ENCODE assay signal across 18 cellular contexts in genomic region chr15:100934166-100934565, GRCh38. TPM values are rescaled to one million over a fixed set of nuclear protein-coding genes. Genes with fewer than 3 reads are reported as not detected.
DNase-seq lines count a peak whose midpoint lies in the region; ATAC-seq lines count a peak whose summit lies in the region.
"Had no signal": no experiment of that assay in that cellular context is flagged by ENCODE, and none has a peak within 500 bp of the region (broad histone marks: within the 10 kb centered on the region; RNA-seq: fewer than 3 reads in every experiment).

No MANE protein-coding gene starts in this region.

- peak overlapping the region; percentile 76 for H3K27ac Mint-ChIP-seq in dendritic cell treated with granulocyte-macrophage colony-stimulating factor and Interleukin-4, amounts not matched to agents 40 ng/mL and 50 ng/mL, for 4 days
- H3K27ac Mint-ChIP-seq in stimulated activated naive B cell treated with anti-CD40 and anti-IgM and Interleukin-4, amounts not matched to agents 10 μg/mL and 1 μg/mL and 100 μg/mL, for 72 hours: no peak overlapping the region
- H3K27ac Mint-ChIP-seq in activated naive CD8-positive, alpha-beta T cell treated with anti-CD3 and anti-CD28 coated beads for 36 hours: no peak overlapping the region
- H3K27ac Mint-ChIP-seq: CD4-positive, alpha-beta T cell; GM23338; T-helper 17 cell had no signal

- DNase-seq in EH (ENCODE audit: low read depth) (peak; percentile 60), Karpas-422 (no peak), GM19240 (ENCODE audit: insufficient read length, low spot score) (no peak), Kasumi-1 (lab: John Stamatoyannopoulos, UW) (no peak)
- no peak for DNase-seq in stimulated activated naive B cell treated with anti-CD40 and anti-IgM and Interleukin-4, amounts not matched to agents 10 μg/mL and 1 μg/mL and 100 μg/mL, for 72 hours
- no peak for DNase-seq in activated naive CD8-positive, alpha-beta T cell treated with anti-CD3 and anti-CD28 coated beads for 36 hours
- DNase-seq: CD4-positive, alpha-beta T cell; DMS153; NCI-H1417; NCI-H187; NCI-H2107; NCI-H510A; NCI-H82; PC-9; SJCRH30; T-helper 17 cell had no signal

- no peak overlapping the region for H3K4me3 Mint-ChIP-seq in dendritic cell treated with granulocyte-macrophage colony-stimulating factor and Interleukin-4, amounts not matched to agents 40 ng/mL and 50 ng/mL, for 4 days
- no peak overlapping the region for H3K4me3 Mint-ChIP-seq in stimulated activated naive B cell treated with anti-CD40 and anti-IgM and Interleukin-4, amounts not matched to agents 10 μg/mL and 1 μg/mL and 100 μg/mL, for 72 hours
- no peak overlapping the region for H3K4me3 Mint-ChIP-seq in activated naive CD8-positive, alpha-beta T cell treated with anti-CD3 and anti-CD28 coated beads for 36 hours
- H3K4me3 Mint-ChIP-seq: CD4-positive, alpha-beta T cell; GM23338; T-helper 17 cell had no signal

- H3K79me2 ChIP-seq in Karpas-422 (ENCODE audit: low read length): peaks cover 48% of the 10 kb centered on the region

- no peaks in the 10 kb centered on the region for H3K9me3 ChIP-seq in Karpas-422 (ENCODE audit: low read length)
- H3K9me3 ChIP-seq: SJCRH30 had no signal

- no peaks in the 10 kb centered on the region for H3K27me3 Mint-ChIP-seq in dendritic cell treated with granulocyte-macrophage colony-stimulating factor and Interleukin-4, amounts not matched to agents 40 ng/mL and 50 ng/mL, for 4 days
- no peaks in the 10 kb centered on the region for H3K27me3 Mint-ChIP-seq in stimulated activated naive B cell treated with anti-CD40 and anti-IgM and Interleukin-4, amounts not matched to agents 10 μg/mL and 1 μg/mL and 100 μg/mL, for 72 hours
- no peaks in the 10 kb centered on the region for H3K27me3 Mint-ChIP-seq in activated naive CD8-positive, alpha-beta T cell treated with anti-CD3 and anti-CD28 coated beads for 36 hours

- H3K4me1 Mint-ChIP-seq in dendritic cell treated with granulocyte-macrophage colony-stimulating factor and Interleukin-4, amounts not matched to agents 40 ng/mL and 50 ng/mL, for 4 days (ENCODE audit: low read depth): peaks cover 58% of the 10 kb centered on the region
- peaks cover 49 to 75% of the 10 kb centered on the region in 2 donors for H3K4me1 Mint-ChIP-seq in stimulated activated naive B cell treated with anti-CD40 and anti-IgM and Interleukin-4, amounts not matched to agents 10 μg/mL and 1 μg/mL and 100 μg/mL, for 72 hours
- no peaks in the 10 kb centered on the region for H3K4me1 Mint-ChIP-seq in activated naive CD8-positive, alpha-beta T cell treated with anti-CD3 and anti-CD28 coated beads for 36 hours

- no peak overlapping the region for H2AFZ ChIP-seq in Karpas-422 (ENCODE audit: low read length)
- H2AFZ ChIP-seq: GM23338, PC-9 had no signal

- no peaks in the 10 kb centered on the region for H3K9me2 ChIP-seq in Karpas-422 (replicated peaks; ENCODE audit: insufficient read depth, low read length)

- intact Hi-C loops in dendritic cell treated with granulocyte-macrophage colony-stimulating factor and Interleukin-4, amounts not matched to agents 40 ng/mL and 50 ng/mL, for 4 days (cut with micrococcal nuclease): no loop called here

- peak overlapping the region; percentile 18 for H3K4me2 ChIP-seq in Karpas-422 (ENCODE audit: low read depth, low read length, poor library complexity, severe bottlenecking)
- H3K4me2 ChIP-seq: GM23338, PC-9 had no signal

- ATAC-seq in stimulated activated naive B cell treated with anti-CD40 and anti-IgM and Interleukin-4, amounts not matched to agents 10 μg/mL and 1 μg/mL and 100 μg/mL, for 72 hours (replicated peaks): peak; percentile 2 to 8

- no peaks in the 10 kb centered on the region for H3K27me3 ChIP-seq in Karpas-422 (ENCODE audit: low read length)
- H3K27me3 ChIP-seq: SJCRH30 had no signal

- peak overlapping the region; percentile 45 for H3K9ac ChIP-seq in Karpas-422 (ENCODE audit: low read length)

- peak overlapping the region; percentile 98 for H3K27ac ChIP-seq in Karpas-422 (ENCODE audit: low read length)
- H3K27ac ChIP-seq: PC-9, SJCRH30 had no signal

- H3K36me3 Mint-ChIP-seq in dendritic cell treated with granulocyte-macrophage colony-stimulating factor and Interleukin-4, amounts not matched to agents 40 ng/mL and 50 ng/mL, for 4 days (ENCODE audit: low read depth): peaks cover 66% of the 10 kb centered on the region
- H3K36me3 Mint-ChIP-seq in stimulated activated naive B cell treated with anti-CD40 and anti-IgM and Interleukin-4, amounts not matched to agents 10 μg/mL and 1 μg/mL and 100 μg/mL, for 72 hours: peaks cover 47 to 69% of the 10 kb centered on the region in 2 donors
- H3K36me3 Mint-ChIP-seq in activated naive CD8-positive, alpha-beta T cell treated with anti-CD3 and anti-CD28 coated beads for 36 hours: no peaks in the 10 kb centered on the region

- no peaks in the 10 kb centered on the region for H3K9me3 Mint-ChIP-seq in dendritic cell treated with granulocyte-macrophage colony-stimulating factor and Interleukin-4, amounts not matched to agents 40 ng/mL and 50 ng/mL, for 4 days
- H3K9me3 Mint-ChIP-seq in stimulated activated naive B cell treated with anti-CD40 and anti-IgM and Interleukin-4, amounts not matched to agents 10 μg/mL and 1 μg/mL and 100 μg/mL, for 72 hours: peaks cover 0 to 2% of the 10 kb centered on the region in 2 donors
- no peaks in the 10 kb centered on the region for H3K9me3 Mint-ChIP-seq in activated naive CD8-positive, alpha-beta T cell treated with anti-CD3 and anti-CD28 coated beads for 36 hours
- H3K9me3 Mint-ChIP-seq: CD4-positive, alpha-beta T cell; GM23338 had no signal

- H3K4me3 ChIP-seq in Karpas-422 (ENCODE audit: low read length): no peak overlapping the region
- H3K4me3 ChIP-seq: GM23338, PC-9, SJCRH30 had no signal

- peaks cover 40% of the 10 kb centered on the region for H3K36me3 ChIP-seq in Karpas-422 (ENCODE audit: insufficient read depth, low read length)
- H3K36me3 ChIP-seq: SJCRH30 had no signal

- no peaks in the 10 kb centered on the region for H4K20me1 ChIP-seq in Karpas-422 (ENCODE audit: insufficient read depth, low read depth, low read length)

- H3K4me1 ChIP-seq in Karpas-422 (ENCODE audit: low read length): peaks cover 94% of the 10 kb centered on the region
- H3K4me1 ChIP-seq: SJCRH30 had no signal

RNA-seq across cellular contexts. Expression of gene LRRK1, which starts 15.0 kb away (rescaled TPM):
- total RNA-seq in Karpas-422 (2014; rRNA removed; shearing (Covaris generic); ENCODE audit: low replicate concordance): 46.6 and 87.3 TPM in 2 replicates
- total RNA-seq in activated naive CD8-positive, alpha-beta T cell treated with anti-CD3 and anti-CD28 coated beads for 36 hours: under 1 TPM; 0.29 to 0.30 TPM

RNA-seq across cellular contexts. Expression of gene ALDH1A3, which starts 54.5 kb away (rescaled TPM):
- total RNA-seq in Karpas-422 (2014; rRNA removed; shearing (Covaris generic); ENCODE audit: low replicate concordance): not detected in 2 replicates
- not detected for total RNA-seq in activated naive CD8-positive, alpha-beta T cell treated with anti-CD3 and anti-CD28 coated beads for 36 hours
- total RNA-seq: CD4-positive, alpha-beta T cell; T-helper 17 cell had no signal

Comparison
In these comparisons a context has a peak if more than half of its experiments do, and no peak if none do; other contexts are left out.
1. RNA of gene LRRK1, which starts 15.0 kb away (total RNA-seq): 46.6 to 87.3 TPM in Karpas-422; 0.29 to 0.30 TPM in activated naive CD8-positive, alpha-beta T cell treated with anti-CD3 and anti-CD28 coated beads for 36 hours; every median in the first group is over 10 times any median in the second.